Comparison of ENCODE assay signal across 6 cellular contexts in genomic region chr4:118561559-118561958, GRCh38.
DNase-seq lines count a peak whose midpoint lies in the region; ATAC-seq, FAIRE-seq and TF ChIP-seq lines count a peak whose summit lies in the region.
"Not testable (repeated sequence)": the region's sequence is repeated elsewhere in the genome, so short reads cannot be mapped to it uniquely, and the experiment has no call there.

No MANE protein-coding gene starts in this region.

- H3K9me3 Mint-ChIP-seq in endodermal cell; glutamatergic neuron (ENCODE audit: unreplicated experiment): not testable (repeated sequence)

- TF ChIP-seq RAD21 in HCT116 (IDR thresholded peaks at IDR 0.05; ENCODE audit: low read depth); K562 (CRISPR knock-in tag; conservative IDR thresholded peaks at IDR 0.05 in 1 of 2, IDR thresholded peaks at IDR 0.05 in 1 of 2); HepG2 (CRISPR knock-in tag; IDR thresholded peaks at IDR 0.05): not testable (repeated sequence)

- H3K4me2 ChIP-seq in HCT116 (ENCODE audit: low read length); K562 (ENCODE audit: insufficient read depth, low read length); HepG2 (ENCODE audit: low read depth, low read length): not testable (repeated sequence)

- not testable (repeated sequence) for H3K27ac ChIP-seq in HCT116 (ENCODE audit: low read depth, low read length); K562 (ENCODE audit: extremely low read depth, low read depth, low read length); endodermal cell (ENCODE audit: low read depth, low read length); HepG2 (ENCODE audit: extremely low read length, insufficient read depth, low read length)

- POLR2A ChIA-PET in HCT116 (lab: Charles Lee); K562 (lab: Yijun Ruan, JAX); HepG2 (lab: Yijun Ruan, JAX): not testable (repeated sequence)

- not testable (repeated sequence) for H3K4me3 ChIP-seq in HCT116 (replicated peaks in 1 of 2; ENCODE audit: low read depth in 1 of 2, low read length in 2 of 2); K562; endodermal cell (ENCODE audit: low read length); HepG2 (replicated peaks in 1 of 3; ENCODE audit: insufficient read depth in 1 of 3, low read depth in 2 of 3, low read length in 3 of 3)

- not testable (repeated sequence) for BruUV-seq in HCT116 (replicated peaks; lab: Mats Ljungman, UMichigan); K562 (replicated peaks; lab: Mats Ljungman, UMichigan); HepG2 (replicated peaks; lab: Mats Ljungman, UMichigan)

- CTCF ChIA-PET in HCT116 (lab: Charles Lee); K562 (lab: Yijun Ruan, JAX; ENCODE audit: low intra/inter-chr PET ratio); HepG2 (lab: Yijun Ruan, JAX; ENCODE audit: low intra/inter-chr PET ratio, low total read pairs): not testable (repeated sequence)

- not testable (repeated sequence) for H3K36me3 ChIP-seq in HCT116 (ENCODE audit: control insufficient read depth in 1 of 2, insufficient read depth in 2 of 2, low read length in 2 of 2); K562 (ENCODE audit: control insufficient read depth, insufficient read depth, low read length); endodermal cell (ENCODE audit: control insufficient read depth, insufficient read depth, low read length); HepG2 (replicated peaks in 1 of 2; ENCODE audit: control insufficient read depth in 1 of 2, insufficient read depth in 2 of 2, low read length in 2 of 2)

- not testable (repeated sequence) for H3K27me3 ChIP-seq in HCT116 (ENCODE audit: insufficient read depth, low read length); K562 (ENCODE audit: control insufficient read depth in 2 of 2, insufficient read depth in 2 of 2, low read length in 2 of 2); endodermal cell (ENCODE audit: control insufficient read depth, insufficient read depth, low read length, poor library complexity, severe bottlenecking); HepG2 (ENCODE audit: control insufficient read depth in 1 of 2, insufficient read depth in 2 of 2, low read length in 2 of 2)

- H3K36me3 Mint-ChIP-seq in endodermal cell (ENCODE audit: low read depth); glutamatergic neuron (ENCODE audit: unreplicated experiment): not testable (repeated sequence)

- H3K9me3 ChIP-seq in HCT116 (ENCODE audit: control insufficient read depth in 1 of 2, insufficient read depth in 1 of 2, low read depth in 1 of 2, low read length in 2 of 2); K562 (replicated peaks; ENCODE audit: control insufficient read depth, insufficient read depth, low read depth, low read length); endodermal cell (ENCODE audit: control insufficient read depth, low read length); HepG2 (ENCODE audit: low read length): not testable (repeated sequence)

- ATAC-seq in HCT116 (peak; percentile 59; the same call in 1 of the 2 replicates), SK-N-SH treated with all-trans-retinoic acid at 6 μM for 48 hours (peak; percentile 59; the same call in 2 of the 3 replicates), K562 (peak; percentile 58), HepG2 (peak; percentile 69)

- not testable (repeated sequence) for H3K4me3 Mint-ChIP-seq in endodermal cell; glutamatergic neuron (ENCODE audit: unreplicated experiment)

- TF ChIP-seq CTCF in HCT116 (IDR thresholded peaks at IDR 0.05 in 2 of 3, conservative IDR thresholded peaks at IDR 0.05 in 1 of 3; ENCODE audit: borderline replicate concordance in 1 of 3, insufficient read depth in 1 of 3, low read depth in 2 of 3, low read length in 2 of 3); K562 (IDR thresholded peaks at IDR 0.05 in 2 of 3, conservative IDR thresholded peaks at IDR 0.05 in 1 of 3; ENCODE audit: insufficient read depth in 2 of 3, low read depth in 1 of 3, low read length in 3 of 3); HepG2 (CRISPR knock-in tag; IDR thresholded peaks at IDR 0.05): not testable (repeated sequence)
- TF ChIP-seq CTCF in endodermal cell (conservative IDR thresholded peaks at IDR 0.05): peak; percentile 24
- TF ChIP-seq CTCF in glutamatergic neuron (IDR thresholded peaks at IDR 0.05; ENCODE audit: partially characterized antibody, unreplicated experiment): peak; percentile 16

- H3K9ac ChIP-seq in HCT116 (ENCODE audit: low read length); K562 (ENCODE audit: insufficient read depth in 1 of 2, low read depth in 2 of 2, low read length in 2 of 2); endodermal cell (ENCODE audit: extremely low read depth, low read length, poor library complexity, severe bottlenecking); HepG2 (ENCODE audit: insufficient read depth, low read depth, low read length): not testable (repeated sequence)

- not testable (repeated sequence) for H3K27me3 Mint-ChIP-seq in endodermal cell (ENCODE audit: insufficient read depth); glutamatergic neuron (ENCODE audit: unreplicated experiment)

- not testable (repeated sequence) for TF ChIP-seq POLR2A in HCT116 (IDR thresholded peaks at IDR 0.05; ENCODE audit: borderline replicate concordance, extremely low read depth, insufficient read depth, insufficient read length); K562 (conservative IDR thresholded peaks at IDR 0.05); HepG2 (IDR thresholded peaks at IDR 0.05; ENCODE audit: insufficient read depth in 1 of 2, low read depth in 2 of 2, low read length in 2 of 2)

- not testable (repeated sequence) for TF ChIP-seq EP300 in K562 (IDR thresholded peaks at IDR 0.05; ENCODE audit: low read length); HepG2 (IDR thresholded peaks at IDR 0.05; ENCODE audit: low read depth in 2 of 2, low read length in 2 of 2); HepG2 (CRISPR knock-in tag; IDR thresholded peaks at IDR 0.05; ENCODE audit: borderline replicate concordance)

- not testable (repeated sequence) for H3K79me2 ChIP-seq in HCT116 (ENCODE audit: insufficient read depth, low read length); K562 (ENCODE audit: control insufficient read depth, insufficient read depth, low read length); HepG2 (ENCODE audit: insufficient read depth, low read length)

- not testable (repeated sequence) for H3K9me2 ChIP-seq in HCT116 (ENCODE audit: insufficient read depth)

- H3K4me1 Mint-ChIP-seq in endodermal cell; glutamatergic neuron (ENCODE audit: low read depth, unreplicated experiment): not testable (repeated sequence)

- FAIRE-seq in K562 (lab: Jason Lieb, UNC); HepG2 (lab: Jason Lieb, UNC): not testable (repeated sequence)

- H3K9me1 ChIP-seq in K562 (ENCODE audit: control insufficient read depth, insufficient read depth, low read length): not testable (repeated sequence)

- RAD21 ChIA-PET in HCT116 (lab: Charles Lee; ENCODE audit: low non-redundant PET in 1 of 2, low total read pairs in 2 of 2, uncharacterized antibody in 2 of 2, unreplicated experiment in 2 of 2): not testable (repeated sequence)

- not testable (repeated sequence) for H3K27ac Mint-ChIP-seq in endodermal cell; glutamatergic neuron (ENCODE audit: unreplicated experiment)

- not testable (repeated sequence) for H4K20me1 ChIP-seq in HCT116 (ENCODE audit: insufficient read depth); K562 (replicated peaks; ENCODE audit: control insufficient read depth, insufficient read depth, low read length); HepG2 (ENCODE audit: insufficient read depth, low read length)

- DNase-seq in HCT116 (ENCODE audit: low read depth, low spot score); K562 (ENCODE audit: extremely low read depth in 1 of 4, low spot score in 3 of 4); endodermal cell; glutamatergic neuron; HepG2 (ENCODE audit: low spot score): not testable (repeated sequence)

- H3K4me1 ChIP-seq in HCT116 (ENCODE audit: control insufficient read depth in 1 of 2, insufficient read depth in 2 of 2, low read length in 2 of 2); K562 (replicated peaks in 1 of 2; ENCODE audit: control insufficient read depth in 2 of 2, insufficient read depth in 2 of 2, low read length in 2 of 2); endodermal cell (ENCODE audit: control insufficient read depth, insufficient read depth, low read length); HepG2 (ENCODE audit: insufficient read depth, low read length): not testable (repeated sequence)

- in situ Hi-C loops in K562 (cut with MboI); HepG2 (cut with HindIII; ENCODE audit: extremely low pct_ligation_motif_present, low pct_unique_long_range_greater_than_20kb): not testable (repeated sequence)

- not testable (repeated sequence) for H2AFZ ChIP-seq in HCT116 (ENCODE audit: low read depth, low read length, poor library complexity, severe bottlenecking); K562 (ENCODE audit: low read depth, low read length); HepG2 (ENCODE audit: low read length)

- intact Hi-C loops in HCT116 (cut with micrococcal nuclease); K562 (cut with micrococcal nuclease); HepG2 (cut with micrococcal nuclease; ENCODE audit: unreplicated experiment): not testable (repeated sequence)
